Comparison of ENCODE assay signal across 25 cellular contexts in genomic region chr7:7808626-7809025, GRCh38.
"Had no signal": no experiment of that assay in that cellular context is flagged by ENCODE, and none has a peak within 500 bp of the region (broad histone marks: within the 10 kb centered on the region; RNA-seq: fewer than 3 reads in every experiment).

No MANE protein-coding gene starts in this region.

- H3K9me3 ChIP-seq: breast epithelium, left ventricle myocardium inferior, neutrophil, ovary, prostate gland, thyroid gland, upper lobe of right lung had no signal

- H3K27ac Mint-ChIP-seq: activated naive CD8-positive, alpha-beta T cell treated with anti-CD3 and anti-CD28 coated beads for 36 hours; activated T-cell treated with anti-CD3 and anti-CD28 coated beads, Interleukin-2, amount 50 U/mL, for 24 hours; activated T-helper 2 cell treated with anti-CD3 and anti-CD28 coated beads, Interferon-gamma antibody, Interleukin-2, Interleukin-4, amounts not matched to agents 10 μg/mL and 5 μg/mL and 100 μg/mL, durations not matched to agents 14 hours and 24 hours and 36 hours; natural killer cell treated with Interleukin-12 subunit alpha and Interleukin-12 subunit beta and Interleukin-15 and Interleukin-18, amount 100 ng/mL, for 72 hours had no signal

- H3K4me3 Mint-ChIP-seq: activated naive CD8-positive, alpha-beta T cell treated with anti-CD3 and anti-CD28 coated beads for 36 hours; activated T-cell treated with anti-CD3 and anti-CD28 coated beads, Interleukin-2, amount 50 U/mL, for 24 hours; central memory CD8-positive, alpha-beta T cell; natural killer cell treated with Interleukin-12 subunit alpha and Interleukin-12 subunit beta and Interleukin-15 and Interleukin-18, amount 100 ng/mL, for 72 hours had no signal

- H3K4me1 ChIP-seq: breast epithelium, left ventricle myocardium inferior, prostate gland, thyroid gland, upper lobe of right lung had no signal

- ATAC-seq: esophagus mucosa; natural killer cell treated with Interleukin-12 subunit alpha and Interleukin-12 subunit beta and Interleukin-15 and Interleukin-18, amount 100 ng/mL, for 72 hours; stimulated activated naive CD8-positive, alpha-beta T cell treated with anti-CD3 and anti-CD28 coated beads, Interleukin-15, Interleukin-2, amounts not matched to agents 100 U/mL and 50 U/mL, for 24 hours; upper lobe of right lung had no signal

- H3K9me3 Mint-ChIP-seq: activated naive CD8-positive, alpha-beta T cell treated with anti-CD3 and anti-CD28 coated beads for 36 hours; activated T-cell treated with anti-CD3 and anti-CD28 coated beads, Interleukin-2, amount 50 U/mL, for 24 hours; activated T-helper 2 cell treated with anti-CD3 and anti-CD28 coated beads, Interferon-gamma antibody, Interleukin-2, Interleukin-4, amounts not matched to agents 10 μg/mL and 5 μg/mL and 100 μg/mL, durations not matched to agents 14 hours and 24 hours and 36 hours; central memory CD8-positive, alpha-beta T cell; natural killer cell treated with Interleukin-12 subunit alpha and Interleukin-12 subunit beta and Interleukin-15 and Interleukin-18, amount 100 ng/mL, for 72 hours had no signal

- H3K4me1 Mint-ChIP-seq: activated naive CD8-positive, alpha-beta T cell treated with anti-CD3 and anti-CD28 coated beads for 36 hours had no signal

- DNase-seq: activated CD8-positive, alpha-beta memory T cell treated with anti-CD3 and anti-CD28 coated beads for 24 hours; activated CD8-positive, alpha-beta memory T cell treated with anti-CD3 and anti-CD28 coated beads, Interleukin-2, amount 50 U/mL, for 4 hours; activated naive CD4-positive, alpha-beta T cell treated with Interleukin-2 at 50 U/mL for 16 hours; activated naive CD8-positive, alpha-beta T cell treated with anti-CD3 and anti-CD28 coated beads for 36 hours; activated T-cell treated with anti-CD3 and anti-CD28 coated beads, Interleukin-2, amount 50 U/mL, for 24 hours; effector memory CD4-positive, alpha-beta T cell; foreskin melanocyte; left ventricle myocardium inferior; ovary; stimulated activated CD4-positive, alpha-beta T cell treated with anti-CD3 and anti-CD28 coated beads, Interleukin-4, amount 100 ng/mL, for 24 hours; stimulated activated naive CD8-positive, alpha-beta T cell treated with anti-CD3 and anti-CD28 coated beads, Interleukin-15, Interleukin-2, amounts not matched to agents 100 U/mL and 50 U/mL, for 24 hours; T-helper 9 cell; thyroid gland; upper lobe of right lung had no signal

- FAIRE-seq: astrocyte, colon, endothelial cell of umbilical vein had no signal

- H3K4me3 ChIP-seq: breast epithelium, hepatocyte, left ventricle myocardium inferior, ovary, prostate gland, thyroid gland, upper lobe of right lung had no signal

- H3K36me3 ChIP-seq: breast epithelium, neutrophil, ovary, prostate gland, thyroid gland, upper lobe of right lung had no signal

- H3K27me3 ChIP-seq: breast epithelium, hepatocyte, neutrophil, ovary, thyroid gland, upper lobe of right lung had no signal

- H3K4me2 ChIP-seq: hepatocyte had no signal

- H3K27me3 Mint-ChIP-seq: activated naive CD8-positive, alpha-beta T cell treated with anti-CD3 and anti-CD28 coated beads for 36 hours; activated T-cell treated with anti-CD3 and anti-CD28 coated beads, Interleukin-2, amount 50 U/mL, for 24 hours; central memory CD8-positive, alpha-beta T cell; natural killer cell treated with Interleukin-12 subunit alpha and Interleukin-12 subunit beta and Interleukin-15 and Interleukin-18, amount 100 ng/mL, for 72 hours had no signal

- H3K27ac ChIP-seq: breast epithelium, hepatocyte, left ventricle myocardium inferior, neutrophil, ovary, prostate gland, thyroid gland, upper lobe of right lung had no signal

- H3K36me3 Mint-ChIP-seq: natural killer cell treated with Interleukin-12 subunit alpha and Interleukin-12 subunit beta and Interleukin-15 and Interleukin-18, amount 100 ng/mL, for 72 hours had no signal
